11 cellular contexts compared by ENCODE assay signal in genomic region chr5:88679638-88680037, GRCh38.
A peak's percentile ranks its signal among the peaks of the same experiment; 100 is the strongest.
DNase-seq lines count a peak whose midpoint lies in the region; ATAC-seq and TF ChIP-seq lines count a peak whose summit lies in the region.
"Had no signal": no experiment of that assay in that cellular context is flagged by ENCODE, and none has a peak within 500 bp of the region (broad histone marks: within the 10 kb centered on the region; RNA-seq: fewer than 3 reads in every experiment).

No MANE protein-coding gene starts in this region.

- peaks cover 6% of the 10 kb centered on the region for H3K9me3 Mint-ChIP-seq in activated naive CD4-positive, alpha-beta T cell treated with anti-CD3 and anti-CD28 coated beads, Interleukin-2, amount 10 ng/mL, durations not matched to agents 7 days and 5 days
- peaks cover 1% of the 10 kb centered on the region for H3K9me3 Mint-ChIP-seq in activated naive CD4-positive, alpha-beta T cell treated with anti-CD3 and anti-CD28 coated beads for 36 hours

- intact Hi-C loops in activated naive CD4-positive, alpha-beta T cell treated with anti-CD3 and anti-CD28 coated beads for 36 hours (cut with micrococcal nuclease): loop anchor here (1.0 to 10.0 kb wide), 5 partner anchors 203 to 1415 kb away; partner anchors contain the start of genes CCNH, MEF2C and RASA1
- intact Hi-C loops in PC-3 (cut with micrococcal nuclease): loop anchor here (1.0 to 2.0 kb wide), 2 partner anchors 411 to 538 kb away; partner anchors contain the start of gene TMEM161B

- H3K79me2 ChIP-seq in PC-3 (ENCODE audit: low read length) (no peaks in the 10 kb centered on the region), hepatocyte (no peaks in the 10 kb centered on the region)

- H3K9me3 ChIP-seq in PC-3 (ENCODE audit: low read length) (no peaks in the 10 kb centered on the region), hepatocyte (ENCODE audit: low read depth) (no peaks in the 10 kb centered on the region)

- CTCF ChIA-PET in activated naive CD4-positive, alpha-beta T cell treated with anti-CD3 and anti-CD28 coated beads, Interleukin-2, amount 10 ng/mL, durations not matched to agents 7 days and 5 days (lab: Charles Lee): interaction anchor here (0.9 to 4.5 kb wide), 6 partner anchors 9 to 899 kb away, joined by 3 to 34 read pairs (median 4); no protein-coding TSS in a partner anchor
- CTCF ChIA-PET in activated naive CD4-positive, alpha-beta T cell treated with anti-CD3 and anti-CD28 coated beads for 36 hours (lab: Charles Lee): interaction anchor here (0.7 to 4.5 kb wide), 6 partner anchors 12 to 898 kb away, joined by 3 to 31 read pairs (median 4); no protein-coding TSS in a partner anchor
- CTCF ChIA-PET in PC-3 (lab: Charles Lee): interaction anchor here (0.6 to 1.0 kb wide), 4 partner anchors 19 to 539 kb away, joined by 3 to 13 read pairs (median 6); no protein-coding TSS in a partner anchor

- H3K36me3 ChIP-seq in PC-3 (ENCODE audit: low read depth, low read length) (no peaks in the 10 kb centered on the region), hepatocyte (replicated peaks; ENCODE audit: insufficient read depth, low read depth) (no peaks in the 10 kb centered on the region)
- H3K36me3 ChIP-seq: cardiac muscle cell, WERI-Rb-1 had no signal

- peak overlapping the region; percentile 72 for H3K27ac Mint-ChIP-seq in activated naive CD4-positive, alpha-beta T cell treated with anti-CD3 and anti-CD28 coated beads, Interleukin-2, amount 10 ng/mL, durations not matched to agents 7 days and 5 days
- no peak overlapping the region for H3K27ac Mint-ChIP-seq in activated naive CD4-positive, alpha-beta T cell treated with anti-CD3 and anti-CD28 coated beads for 36 hours

- DNase-seq in activated naive CD4-positive, alpha-beta T cell treated with anti-CD3 and anti-CD28 coated beads, Interleukin-2, amount 10 ng/mL, durations not matched to agents 7 days and 5 days: no peak
- DNase-seq in activated naive CD4-positive, alpha-beta T cell treated with anti-CD3 and anti-CD28 coated beads for 36 hours: no peak
- no peak for DNase-seq in PC-3
- no peak for DNase-seq in hepatocyte (ENCODE audit: low spot score)
- no peak for DNase-seq in hippocampal formation (lab: John Stamatoyannopoulos, UW)
- no peak for DNase-seq in dermis blood vessel endothelial cell

- ATAC-seq in PC-3: no peak
- no peak for ATAC-seq in HG03159 (IDR thresholded peaks at IDR 0.05; ENCODE audit: unreplicated experiment)

- TSS peak; percentile 78 for BruUV-seq in PC-3 (replicated peaks; lab: Mats Ljungman, UMichigan)

- POLR2A ChIA-PET in PC-3 (lab: Charles Lee; ENCODE audit: unreplicated experiment): interaction anchor here (0.9 kb wide), 1 partner anchor 19 kb away, joined by 4 read pairs; no protein-coding TSS in a partner anchor

- no peak overlapping the region for H3K27ac ChIP-seq in PC-3 (ENCODE audit: low read length)
- H3K27ac ChIP-seq in hepatocyte: no peak overlapping the region
- H3K27ac ChIP-seq in temporal lobe (ENCODE audit: low read depth, low read length): peak overlapping the region; percentile 85
- H3K27ac ChIP-seq: cardiac muscle cell, skin epidermis had no signal

- no peak overlapping the region for H3K4me3 Mint-ChIP-seq in activated naive CD4-positive, alpha-beta T cell treated with anti-CD3 and anti-CD28 coated beads, Interleukin-2, amount 10 ng/mL, durations not matched to agents 7 days and 5 days
- no peak overlapping the region for H3K4me3 Mint-ChIP-seq in activated naive CD4-positive, alpha-beta T cell treated with anti-CD3 and anti-CD28 coated beads for 36 hours

- H3K4me1 ChIP-seq in PC-3 (ENCODE audit: insufficient read depth, low read length) (peaks cover 6% of the 10 kb centered on the region; the same call in 1 of the 2 replicates), hepatocyte (ENCODE audit: insufficient read depth) (peaks cover 12% of the 10 kb centered on the region)

- H2AFZ ChIP-seq in PC-3 (ENCODE audit: low read length) (no peak overlapping the region), hepatocyte (no peak overlapping the region)

- no peak overlapping the region for H3K4me2 ChIP-seq in PC-3 (ENCODE audit: low read length)
- peak overlapping the region; percentile 100 for H3K4me2 ChIP-seq in hepatocyte

- TF ChIP-seq CTCF in PC-3 (conservative IDR thresholded peaks at IDR 0.05; ENCODE audit: low read depth, low read length) (no peak), hepatocyte (IDR thresholded peaks at IDR 0.05; ENCODE audit: poor library complexity) (no peak)

- H3K9ac ChIP-seq in PC-3 (ENCODE audit: low read length): no peak overlapping the region

- H4K20me1 ChIP-seq in PC-3 (ENCODE audit: low read length) (no peaks in the 10 kb centered on the region), hepatocyte (ENCODE audit: insufficient read depth, poor library complexity, severe bottlenecking) (no peaks in the 10 kb centered on the region)

- H3K27me3 ChIP-seq in PC-3 (ENCODE audit: low read length) (no peaks in the 10 kb centered on the region), hepatocyte (peaks cover 96% of the 10 kb centered on the region)

- WGBS in hepatocyte (ENCODE audit: low lambda C conversion rate, missing lambda C conversion rate): 8% methylated on average over 14 of the region's 14 CpGs

- H3K4me3 ChIP-seq in PC-3 (ENCODE audit: low read length) (no peak overlapping the region), hepatocyte (no peak overlapping the region)

- H3K36me3 Mint-ChIP-seq in activated naive CD4-positive, alpha-beta T cell treated with anti-CD3 and anti-CD28 coated beads, Interleukin-2, amount 10 ng/mL, durations not matched to agents 7 days and 5 days: peaks cover 10% of the 10 kb centered on the region
- H3K36me3 Mint-ChIP-seq in activated naive CD4-positive, alpha-beta T cell treated with anti-CD3 and anti-CD28 coated beads for 36 hours (ENCODE audit: low read depth): no peaks in the 10 kb centered on the region

- H3F3A ChIP-seq in PC-3 (ENCODE audit: low read length, unreplicated experiment): no peaks in the 10 kb centered on the region

- H3K9me2 ChIP-seq in PC-3 (replicated peaks; ENCODE audit: low read length): no peaks in the 10 kb centered on the region
- H3K9me2 ChIP-seq in hepatocyte (replicated peaks; ENCODE audit: insufficient read depth): no peaks in the 10 kb centered on the region

- peaks cover 23% of the 10 kb centered on the region for H3K4me1 Mint-ChIP-seq in activated naive CD4-positive, alpha-beta T cell treated with anti-CD3 and anti-CD28 coated beads, Interleukin-2, amount 10 ng/mL, durations not matched to agents 7 days and 5 days
- H3K4me1 Mint-ChIP-seq in activated naive CD4-positive, alpha-beta T cell treated with anti-CD3 and anti-CD28 coated beads for 36 hours (ENCODE audit: low read depth): peaks cover 20% of the 10 kb centered on the region

- peaks cover 91% of the 10 kb centered on the region for H3K27me3 Mint-ChIP-seq in activated naive CD4-positive, alpha-beta T cell treated with anti-CD3 and anti-CD28 coated beads, Interleukin-2, amount 10 ng/mL, durations not matched to agents 7 days and 5 days
- peaks cover 77% of the 10 kb centered on the region for H3K27me3 Mint-ChIP-seq in activated naive CD4-positive, alpha-beta T cell treated with anti-CD3 and anti-CD28 coated beads for 36 hours (ENCODE audit: low read depth)
